Comparison of ENCODE assay signal across 24 cellular contexts in genomic region chr9:129014611-129015010, GRCh38.
"Had no signal": no experiment of that assay in that cellular context is flagged by ENCODE, and none has a peak within 500 bp of the region (broad histone marks: within the 10 kb centered on the region; RNA-seq: fewer than 3 reads in every experiment).

No MANE protein-coding gene starts in this region.

- H3K36me3 ChIP-seq: MG63 had no signal

- H3K9me3 ChIP-seq: MG63 had no signal

- H3K27me3 ChIP-seq: brain microvascular endothelial cell, cardiac muscle cell, MG63 had no signal

- H3K4me3 ChIP-seq: cardiac muscle cell, MG63 had no signal

- ATAC-seq: activated CD4-positive, CD25-positive, alpha-beta regulatory T cell treated with anti-CD3 and anti-CD28 coated beads, Interleukin-2, amount 50 U/mL, for 24 hours; activated CD8-positive, alpha-beta memory T cell treated with anti-CD3 and anti-CD28 coated beads, Interleukin-2, amount 10 ng/mL, durations not matched to agents 7 days and 5 days; PC-3; T-helper 17 cell had no signal

- DNase-seq: activated CD4-positive, alpha-beta T cell treated with anti-CD3 and anti-CD28 coated beads for 4 hours; activated CD8-positive, alpha-beta memory T cell treated with anti-CD3 and anti-CD28 coated beads, Interleukin-2, amount 10 ng/mL, durations not matched to agents 7 days and 5 days; activated effector memory CD4-positive, alpha-beta T cell treated with anti-CD3 and anti-CD28 coated beads, Interleukin-2, amount 50 U/mL, for 16 hours; activated naive CD4-positive, alpha-beta T cell treated with Interleukin-2 at 50 U/mL for 16 hours; activated T-cell treated with anti-CD3 and anti-CD28 coated beads, Interleukin-2, amount 50 U/mL, for 24 hours; brain microvascular endothelial cell; MG63; MV-4-11; NCI-H1105; NCI-H1436; NCI-H1694 treated with DMSO at 0.1 percent for 48 hours; NCI-H2029 treated with DMSO at 0.1 percent for 48 hours; NCI-H345; NCI-H510A; NCI-H69; NK-92 treated with Interleukin-12 subunit alpha and Interleukin-12 subunit beta, amount 100 ng/mL, for 24 hours; PC-3; SHP77 treated with DMSO at 0.1 percent for 48 hours; T-helper 17 cell; T1000; WERI-Rb-1 had no signal

- FAIRE-seq: RCC 7860 had no signal

- H3K27ac ChIP-seq: brain microvascular endothelial cell, cardiac muscle cell had no signal
